ENCODE assay signal across 23 cellular contexts in genomic region chr3:56932858-56933257, GRCh38.
A peak's percentile ranks its signal among the peaks of the same experiment; 100 is the strongest.
DNase-seq lines count a peak whose midpoint lies in the region; ATAC-seq and TF ChIP-seq lines count a peak whose summit lies in the region.
"Had no signal": no experiment of that assay in that cellular context is flagged by ENCODE, and none has a peak within 500 bp of the region (broad histone marks: within the 10 kb centered on the region; RNA-seq: fewer than 3 reads in every experiment).

No MANE protein-coding gene starts in this region.

- H3K9me3 ChIP-seq in parathyroid adenoma (ENCODE audit: control insufficient read depth, low read length) (no peaks in the 10 kb centered on the region), SK-N-SH (no peaks in the 10 kb centered on the region)
- H3K9me3 ChIP-seq: BE2C had no signal

- CTCF ChIA-PET in SK-N-SH (lab: Yijun Ruan, JAX): interaction anchor here (1.0 kb wide), 1 partner anchor 132 kb away, joined by 3 read pairs; no protein-coding TSS in a partner anchor

- H3K9ac ChIP-seq in parathyroid adenoma: no peak overlapping the region
- no peak overlapping the region for H3K9ac ChIP-seq in SK-N-SH
- H3K9ac ChIP-seq: BLaER1 had no signal

- H3K9me2 ChIP-seq in SK-N-SH: no peaks in the 10 kb centered on the region

- H3K4me3 ChIP-seq in choroid plexus epithelial cell (ENCODE audit: low read depth, low read length) (no peak overlapping the region), parathyroid adenoma (ENCODE audit: low read depth, low read length) (no peak overlapping the region), SK-N-SH (ENCODE audit: low read depth in 2 of 2, low read length in 1 of 2) (no peak overlapping the region)
- H3K4me3 ChIP-seq: BLaER1, GM12878 had no signal

- no peak for TF ChIP-seq EP300 in SK-N-SH (IDR thresholded peaks at IDR 0.05; ENCODE audit: borderline replicate concordance in 1 of 2, low read depth in 1 of 2, low read length in 1 of 2)

- H3K27me3 ChIP-seq in parathyroid adenoma (ENCODE audit: control insufficient read depth, insufficient read depth, low read length): no peaks in the 10 kb centered on the region
- H3K27me3 ChIP-seq in SK-N-SH (ENCODE audit: insufficient read depth): no peaks in the 10 kb centered on the region
- H3K27me3 ChIP-seq: BE2C, BLaER1 had no signal

- H3K79me2 ChIP-seq in parathyroid adenoma (no peaks in the 10 kb centered on the region), SK-N-SH (ENCODE audit: insufficient read depth) (no peaks in the 10 kb centered on the region)

- TF ChIP-seq CTCF in choroid plexus epithelial cell (conservative IDR thresholded peaks at IDR 0.05; ENCODE audit: low read depth, low read length): no peak
- TF ChIP-seq CTCF in parathyroid adenoma (IDR thresholded peaks at IDR 0.05): no peak
- TF ChIP-seq CTCF in SK-N-SH (IDR thresholded peaks at IDR 0.05): no peak

- H3K27ac ChIP-seq in parathyroid adenoma (no peak overlapping the region), SK-N-SH (ENCODE audit: low read depth in 2 of 2, low read length in 1 of 2) (no peak overlapping the region)
- H3K27ac ChIP-seq: BLaER1 had no signal

- ATAC-seq in GM21529 (IDR thresholded peaks at IDR 0.05; ENCODE audit: unreplicated experiment): no peak
- ATAC-seq: GM12878 had no signal

- POLR2A ChIA-PET in SK-N-SH (lab: Yijun Ruan, JAX): no interaction called here

- H3K36me3 ChIP-seq in parathyroid adenoma (ENCODE audit: control insufficient read depth, insufficient read depth, low read length): no peaks in the 10 kb centered on the region
- H3K36me3 ChIP-seq in SK-N-SH (replicated peaks in 1 of 2; ENCODE audit: control insufficient read depth in 1 of 2, insufficient read depth in 2 of 2, low read length in 1 of 2): no peaks in the 10 kb centered on the region
- H3K36me3 ChIP-seq: BE2C, BLaER1 had no signal

- H2AFZ ChIP-seq in parathyroid adenoma (no peak overlapping the region), SK-N-SH (ENCODE audit: low read depth) (no peak overlapping the region)

- no peak for TF ChIP-seq RAD21 in SK-N-SH (IDR thresholded peaks at IDR 0.05; ENCODE audit: low read length)

- 100% methylated on average over 3 of the region's 3 CpGs for WGBS in SK-N-SH (ENCODE audit: low lambda C conversion rate)

- peaks cover 9% of the 10 kb centered on the region for H3F3A ChIP-seq in SK-N-SH (replicated peaks; ENCODE audit: insufficient read depth)

- DNase-seq in amniotic epithelial cell (ENCODE audit: low read depth) (peak; percentile 57), choroid plexus epithelial cell (ENCODE audit: low read depth) (peak; percentile 21), SK-N-SH (no peak)
- no peak for DNase-seq in stimulated activated naive CD4-positive, alpha-beta T cell (lab: John Stamatoyannopoulos, UW)
- DNase-seq: 8988T; ACHN; BE2C; C1 segment of cervical spinal cord; CD4-positive, alpha-beta memory T cell; CD4-positive, CD25-positive, alpha-beta regulatory T cell; CD8-positive, alpha-beta memory T cell; COR-L47; DMS 273 treated with DMSO at 0.1 percent for 48 hours; DMS153; DMS53; DMS79; DND-41; EL; GDM1 had no signal

- peak overlapping the region; percentile 15 for H3K4me2 ChIP-seq in parathyroid adenoma (ENCODE audit: low read length)
- H3K4me2 ChIP-seq in SK-N-SH: no peak overlapping the region
- H3K4me2 ChIP-seq: BLaER1 had no signal

- H3K4me1 ChIP-seq in parathyroid adenoma: peaks cover 18% of the 10 kb centered on the region
- H3K4me1 ChIP-seq in SK-N-SH (ENCODE audit: control insufficient read depth in 1 of 2, insufficient read depth in 2 of 2, low read depth in 1 of 2, low read length in 1 of 2): peaks cover 3 to 19% of the 10 kb centered on the region in 2 experiments; a peak in 2 of 4 replicates
- H3K4me1 ChIP-seq: BE2C had no signal

- no peaks in the 10 kb centered on the region for H4K20me1 ChIP-seq in SK-N-SH (ENCODE audit: insufficient read depth)
- H4K20me1 ChIP-seq: BLaER1 had no signal

TF ChIP-seq in SK-N-SH, 30 proteins besides CTCF, POLR2A, EP300 and RAD21:
- no peak for TF ChIP-seq REST (IDR thresholded peaks at IDR 0.05; ENCODE audit: low read depth, low read length)
TF ChIP-seq in SK-N-SH: peak in this region for 0.

Comparison
In these comparisons a context has a peak if more than half of its experiments do, and no peak if none do; other contexts are left out.
1. DNase-seq: peak in amniotic epithelial cell (single experiment) and choroid plexus epithelial cell (single experiment); none in stimulated activated naive CD4-positive, alpha-beta T cell (0 of 6) and SK-N-SH (single experiment).